ENCODE assay signal across 3 cellular contexts in genomic region chr20:62210496-62210855, GRCh38.
A peak's percentile ranks its signal among the peaks of the same experiment; 100 is the strongest.
TF ChIP-seq lines count a peak whose summit lies in the region.

No MANE protein-coding gene starts in this region.

TF ChIP-seq in SK-N-SH, 30 proteins besides CTCF, POLR2A, EP300 and RAD21 (continues in another document):
- TF ChIP-seq FOXM1 (IDR thresholded peaks at IDR 0.05; ENCODE audit: low read depth) (no peak), REST (IDR thresholded peaks at IDR 0.05; ENCODE audit: low read depth, low read length) (no peak), FOXJ3 (CRISPR knock-in tag; IDR thresholded peaks at IDR 0.05) (no peak), RFX5 (IDR thresholded peaks at IDR 0.05; ENCODE audit: low read length) (no peak), NFIC (IDR thresholded peaks at IDR 0.05; ENCODE audit: borderline replicate concordance) (no peak), JUND (IDR thresholded peaks at IDR 0.05) (no peak), GATA2 (CRISPR knock-in tag; IDR thresholded peaks at IDR 0.05) (no peak), ELF1 (IDR thresholded peaks at IDR 0.05) (no peak), SMC3 (IDR thresholded peaks at IDR 0.05; ENCODE audit: low read depth, low read length) (no peak), GABPA (IDR thresholded peaks at IDR 0.05; ENCODE audit: low read depth) (no peak), SIN3A (IDR thresholded peaks at IDR 0.05; ENCODE audit: borderline replicate concordance, low read depth, low read length) (no peak), EZH2phosphoT487 (IDR thresholded peaks at IDR 0.05; ENCODE audit: borderline replicate concordance, low read depth) (no peak), MXI1 (IDR thresholded peaks at IDR 0.05; ENCODE audit: low read depth, low read length) (no peak), USF2 (IDR thresholded peaks at IDR 0.05; ENCODE audit: borderline replicate concordance, low read depth, low read length) (no peak), IRF3 (IDR thresholded peaks at IDR 0.05; ENCODE audit: low read depth, low read length) (no peak), NRF1 (IDR thresholded peaks at IDR 0.05; ENCODE audit: low read depth, low read length) (no peak), TAF1 (IDR thresholded peaks at IDR 0.05; ENCODE audit: borderline replicate concordance, low read depth, low read length) (no peak), MAX (IDR thresholded peaks at IDR 0.05; ENCODE audit: low read depth) (no peak)

TF ChIP-seq in SK-N-SH treated with all-trans-retinoic acid at 6 μM for 48 hours, 23 proteins besides CTCF, POLR2A, EP300 and RAD21:
- TF ChIP-seq PATZ1 (CRISPR knock-in tag; IDR thresholded peaks at IDR 0.05; ENCODE audit: borderline replicate concordance): no peak
- TF ChIP-seq SNAI2 (CRISPR knock-in tag; IDR thresholded peaks at IDR 0.05): no peak
- no peak for TF ChIP-seq ISL1 (CRISPR knock-in tag; IDR thresholded peaks at IDR 0.05)
- TF ChIP-seq CREB5 (CRISPR knock-in tag; IDR thresholded peaks at IDR 0.05; ENCODE audit: low read depth): no peak
- TF ChIP-seq PPARA (CRISPR knock-in tag; IDR thresholded peaks at IDR 0.05; ENCODE audit: borderline replicate concordance): no peak
- TF ChIP-seq BACH2 (CRISPR knock-in tag; IDR thresholded peaks at IDR 0.05; ENCODE audit: borderline replicate concordance): no peak
- TF ChIP-seq CSDC2 (CRISPR knock-in tag; IDR thresholded peaks at IDR 0.05): no peak
- no peak for TF ChIP-seq ARNTL (CRISPR knock-in tag; IDR thresholded peaks at IDR 0.05; ENCODE audit: borderline replicate concordance, low read depth)
- TF ChIP-seq TCF4 (CRISPR knock-in tag; IDR thresholded peaks at IDR 0.05; ENCODE audit: borderline replicate concordance): no peak
- no peak for TF ChIP-seq ZC3H10 (CRISPR knock-in tag; IDR thresholded peaks at IDR 0.05)
- no peak for TF ChIP-seq ZFP30 (CRISPR knock-in tag; IDR thresholded peaks at IDR 0.05)
- no peak for TF ChIP-seq CSRNP3 (CRISPR knock-in tag; IDR thresholded peaks at IDR 0.05)
- TF ChIP-seq TSHZ2 (CRISPR knock-in tag; IDR thresholded peaks at IDR 0.05): no peak
- TF ChIP-seq RARB (CRISPR knock-in tag; IDR thresholded peaks at IDR 0.05): no peak

TF ChIP-seq in HepG2, 621 proteins besides CTCF, POLR2A, EP300 and RAD21:
- TF ChIP-seq HMGXB4 (CRISPR knock-in tag; IDR thresholded peaks at IDR 0.05; ENCODE audit: borderline replicate concordance in 1 of 2, low read depth in 1 of 2): 0 out of 4 replicates have a peak, but pooled peaks of 1 of the 2 experiments have one; percentile 14
- no peak for TF ChIP-seq LBX2 (CRISPR knock-in tag; IDR thresholded peaks at IDR 0.05; ENCODE audit: borderline replicate concordance)
- TF ChIP-seq GABPB1 (CRISPR knock-in tag; IDR thresholded peaks at IDR 0.05): peak; percentile 19; the same call in 1 of the 2 replicates
- no peak for TF ChIP-seq TARDBP (CRISPR knock-in tag; IDR thresholded peaks at IDR 0.05)
- 0 out of 2 replicates have a peak, but pooled peaks have one; percentile 43 for TF ChIP-seq ZNF629 (CRISPR knock-in tag; conservative IDR thresholded peaks at IDR 0.05)
- TF ChIP-seq ELK4 (CRISPR knock-in tag; IDR thresholded peaks at IDR 0.05; ENCODE audit: borderline replicate concordance): no peak
- TF ChIP-seq ISX (CRISPR knock-in tag; conservative IDR thresholded peaks at IDR 0.05): no peak
- no peak for TF ChIP-seq GMEB1 (CRISPR knock-in tag; IDR thresholded peaks at IDR 0.05; ENCODE audit: borderline replicate concordance)
- TF ChIP-seq HIVEP1 (CRISPR knock-in tag; IDR thresholded peaks at IDR 0.05): 0 out of 2 replicates have a peak, but pooled peaks have one; percentile 28
- TF ChIP-seq ZNF644 (CRISPR knock-in tag; IDR thresholded peaks at IDR 0.05; ENCODE audit: low read depth): no peak
- peak; percentile 37; the same call in 1 of the 2 replicates for TF ChIP-seq KDM2A (CRISPR knock-in tag; IDR thresholded peaks at IDR 0.05; ENCODE audit: borderline replicate concordance, low read depth)
- no peak for TF ChIP-seq ZNF510 (CRISPR knock-in tag; IDR thresholded peaks at IDR 0.05; ENCODE audit: low read depth)
- TF ChIP-seq HCFC1 (IDR thresholded peaks at IDR 0.05; ENCODE audit: low read depth, low read length): no peak
- TF ChIP-seq ZNF768 (CRISPR knock-in tag; IDR thresholded peaks at IDR 0.05): peak; percentile 8; the same call in 1 of the 2 replicates
- TF ChIP-seq ZSCAN21 (CRISPR knock-in tag; IDR thresholded peaks at IDR 0.05; ENCODE audit: borderline replicate concordance): no peak
- no peak for TF ChIP-seq THAP8 (CRISPR knock-in tag; IDR thresholded peaks at IDR 0.05; ENCODE audit: borderline replicate concordance)
- no peak for TF ChIP-seq LCORL (IDR thresholded peaks at IDR 0.05)
- TF ChIP-seq LCORL (CRISPR knock-in tag; IDR thresholded peaks at IDR 0.05): peak; percentile 5; the same call in 1 of the 2 replicates
- TF ChIP-seq ZNF543 (CRISPR knock-in tag; IDR thresholded peaks at IDR 0.05): no peak
- TF ChIP-seq FOXK2 (IDR thresholded peaks at IDR 0.05): no peak
- TF ChIP-seq AKAP8 (CRISPR knock-in tag; IDR thresholded peaks at IDR 0.05): no peak
